10 cellular contexts compared by ENCODE assay signal in genomic region chr1:166843769-166844596, GRCh38. TPM values are rescaled to one million over a fixed set of nuclear protein-coding genes. Genes with fewer than 3 reads are reported as not detected.
DNase-seq lines count a peak whose midpoint lies in the region; ATAC-seq and TF ChIP-seq lines count a peak whose summit lies in the region.
"Had no signal": no experiment of that assay in that cellular context is flagged by ENCODE, and none has a peak within 500 bp of the region (broad histone marks: within the 10 kb centered on the region; RNA-seq: fewer than 3 reads in every experiment).

No MANE protein-coding gene starts in this region.

- peaks cover 92% of the 10 kb centered on the region for H3K36me3 Mint-ChIP-seq in activated T-cell treated with anti-CD3 and anti-CD28 coated beads, Interleukin-2, amount 50 U/mL, for 24 hours (ENCODE audit: low read depth)
- H3K36me3 Mint-ChIP-seq in activated T-cell treated with anti-CD3 and anti-CD28 coated beads, Interleukin-2, amount 50 U/mL, for 4 hours (ENCODE audit: insufficient read depth) = peaks cover 57% of the 10 kb centered on the region

- DNase-seq in activated T-cell treated with anti-CD3 and anti-CD28 coated beads, Interleukin-2, amount 50 U/mL, for 24 hours = no peak
- no peak for DNase-seq in activated T-cell treated with anti-CD3 and anti-CD28 coated beads, Interleukin-2, amount 50 U/mL, for 4 hours
- DNase-seq in coronary artery (ENCODE audit: low spot score) (no peak), midbrain (lab: John Stamatoyannopoulos, UW) (peak; percentile 75), NCI-H69 (lab: John Stamatoyannopoulos, UW) (no peak)
- DNase-seq: MV-4-11 had no signal

- H3K4me3 ChIP-seq in coronary artery = peak overlapping the region; percentile 26
- H3K4me3 ChIP-seq: A549 had no signal

- no peak for ATAC-seq in activated T-cell treated with anti-CD3 and anti-CD28 coated beads, Interleukin-2, amount 50 U/mL, for 4 hours
- ATAC-seq in GM18873 (IDR thresholded peaks at IDR 0.05; ENCODE audit: low FRiP score, unreplicated experiment) (no peak), GM21526 (IDR thresholded peaks at IDR 0.05; ENCODE audit: low FRiP score, unreplicated experiment) (no peak)
- ATAC-seq: A549 had no signal

- H3K27me3 Mint-ChIP-seq in activated T-cell treated with anti-CD3 and anti-CD28 coated beads, Interleukin-2, amount 50 U/mL, for 24 hours = no peaks in the 10 kb centered on the region
- no peaks in the 10 kb centered on the region for H3K27me3 Mint-ChIP-seq in activated T-cell treated with anti-CD3 and anti-CD28 coated beads, Interleukin-2, amount 50 U/mL, for 4 hours (ENCODE audit: low read depth)

- peak overlapping the region; percentile 82 for H3K27ac Mint-ChIP-seq in activated T-cell treated with anti-CD3 and anti-CD28 coated beads, Interleukin-2, amount 50 U/mL, for 24 hours

- TF ChIP-seq CTCF in coronary artery (IDR thresholded peaks at IDR 0.05) = no peak

- no peak overlapping the region for H3K4me3 Mint-ChIP-seq in activated T-cell treated with anti-CD3 and anti-CD28 coated beads, Interleukin-2, amount 50 U/mL, for 24 hours
- H3K4me3 Mint-ChIP-seq in activated T-cell treated with anti-CD3 and anti-CD28 coated beads, Interleukin-2, amount 50 U/mL, for 4 hours = no peak overlapping the region

- peaks cover 81% of the 10 kb centered on the region for H3K4me1 Mint-ChIP-seq in activated T-cell treated with anti-CD3 and anti-CD28 coated beads, Interleukin-2, amount 50 U/mL, for 24 hours (ENCODE audit: low read depth)
- H3K4me1 Mint-ChIP-seq in activated T-cell treated with anti-CD3 and anti-CD28 coated beads, Interleukin-2, amount 50 U/mL, for 4 hours (ENCODE audit: low read depth) = peaks cover 56% of the 10 kb centered on the region

- H3K27ac ChIP-seq in coronary artery (peak overlapping the region; percentile 61 to 73), temporal lobe (ENCODE audit: low read depth, low read length) (peak overlapping the region; percentile 90)
- H3K27ac ChIP-seq: A549 had no signal

- H3K9me3 Mint-ChIP-seq in activated T-cell treated with anti-CD3 and anti-CD28 coated beads, Interleukin-2, amount 50 U/mL, for 24 hours = no peaks in the 10 kb centered on the region
- H3K9me3 Mint-ChIP-seq in activated T-cell treated with anti-CD3 and anti-CD28 coated beads, Interleukin-2, amount 50 U/mL, for 4 hours = no peaks in the 10 kb centered on the region

RNA-seq across cellular contexts. Expression of gene POGK, which starts 4.7 kb away (rescaled TPM):
- total RNA-seq in activated T-cell treated with anti-CD3 and anti-CD28 coated beads, Interleukin-2, amount 50 U/mL, for 4 hours = 10 to 100 TPM; 71.7 to 74.6 (median 71.8) TPM
- 48.9 TPM for total RNA-seq in temporal lobe

RNA-seq across cellular contexts. Expression of gene TADA1, which starts 32.1 kb away (rescaled TPM):
- total RNA-seq in activated T-cell treated with anti-CD3 and anti-CD28 coated beads, Interleukin-2, amount 50 U/mL, for 4 hours = 10 to 100 TPM; 19.3 to 20.2 (median 19.7) TPM
- total RNA-seq in temporal lobe = 37.1 TPM
